1 cellular context compared by ENCODE assay signal in the genomic region with DNA sequence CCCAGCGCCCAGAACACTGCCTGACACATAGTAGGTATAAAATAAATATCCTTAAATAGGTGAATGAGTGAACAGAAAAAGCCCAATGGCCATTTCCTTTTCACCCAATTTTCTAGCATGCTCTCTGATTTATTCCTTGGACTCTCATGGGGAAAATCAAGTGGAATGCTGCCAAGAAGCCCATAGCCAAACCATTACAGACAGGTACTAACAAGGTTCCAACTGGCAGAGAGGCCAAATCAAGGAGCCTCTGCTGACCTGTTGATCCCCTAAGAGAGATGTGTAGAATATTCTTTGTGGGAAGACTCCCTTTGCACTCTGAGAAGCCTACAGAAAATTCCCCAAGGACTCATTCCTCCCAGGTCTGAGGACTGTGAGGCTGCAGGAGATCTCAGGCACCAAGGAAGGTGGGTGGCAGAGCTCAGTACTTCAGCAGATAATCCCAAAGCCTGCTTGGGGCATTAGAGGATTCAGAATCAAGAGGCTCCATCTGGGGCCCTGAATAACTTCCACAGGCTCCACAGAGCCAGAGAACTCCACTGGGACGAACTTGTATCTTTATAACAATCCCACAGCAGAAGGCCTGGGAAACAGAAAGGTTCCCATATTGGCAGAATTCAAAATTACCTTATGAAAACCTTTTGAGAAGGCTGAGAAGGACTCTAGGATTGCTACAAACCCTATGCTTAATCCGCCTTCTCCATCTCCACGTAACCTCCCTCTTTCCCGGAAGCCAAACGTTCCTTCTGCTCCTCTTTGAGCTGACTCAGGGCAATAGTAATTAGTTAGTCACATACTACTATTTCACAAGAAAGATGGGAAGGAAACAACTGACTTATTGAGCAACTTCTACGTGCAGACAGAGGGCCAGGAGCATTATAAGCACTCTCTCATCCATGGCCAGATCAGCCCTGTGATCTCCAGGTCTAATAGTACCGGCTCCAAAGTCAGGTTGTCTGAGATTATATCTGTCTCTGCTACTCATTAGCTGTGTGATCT.
TF ChIP-seq lines count a peak whose summit lies in the region.

No MANE protein-coding gene starts in this region.

TF ChIP-seq in WTC11, 78 proteins besides CTCF, POLR2A, EP300 and RAD21 (continued from another document):
- TF ChIP-seq, protein P1, sequence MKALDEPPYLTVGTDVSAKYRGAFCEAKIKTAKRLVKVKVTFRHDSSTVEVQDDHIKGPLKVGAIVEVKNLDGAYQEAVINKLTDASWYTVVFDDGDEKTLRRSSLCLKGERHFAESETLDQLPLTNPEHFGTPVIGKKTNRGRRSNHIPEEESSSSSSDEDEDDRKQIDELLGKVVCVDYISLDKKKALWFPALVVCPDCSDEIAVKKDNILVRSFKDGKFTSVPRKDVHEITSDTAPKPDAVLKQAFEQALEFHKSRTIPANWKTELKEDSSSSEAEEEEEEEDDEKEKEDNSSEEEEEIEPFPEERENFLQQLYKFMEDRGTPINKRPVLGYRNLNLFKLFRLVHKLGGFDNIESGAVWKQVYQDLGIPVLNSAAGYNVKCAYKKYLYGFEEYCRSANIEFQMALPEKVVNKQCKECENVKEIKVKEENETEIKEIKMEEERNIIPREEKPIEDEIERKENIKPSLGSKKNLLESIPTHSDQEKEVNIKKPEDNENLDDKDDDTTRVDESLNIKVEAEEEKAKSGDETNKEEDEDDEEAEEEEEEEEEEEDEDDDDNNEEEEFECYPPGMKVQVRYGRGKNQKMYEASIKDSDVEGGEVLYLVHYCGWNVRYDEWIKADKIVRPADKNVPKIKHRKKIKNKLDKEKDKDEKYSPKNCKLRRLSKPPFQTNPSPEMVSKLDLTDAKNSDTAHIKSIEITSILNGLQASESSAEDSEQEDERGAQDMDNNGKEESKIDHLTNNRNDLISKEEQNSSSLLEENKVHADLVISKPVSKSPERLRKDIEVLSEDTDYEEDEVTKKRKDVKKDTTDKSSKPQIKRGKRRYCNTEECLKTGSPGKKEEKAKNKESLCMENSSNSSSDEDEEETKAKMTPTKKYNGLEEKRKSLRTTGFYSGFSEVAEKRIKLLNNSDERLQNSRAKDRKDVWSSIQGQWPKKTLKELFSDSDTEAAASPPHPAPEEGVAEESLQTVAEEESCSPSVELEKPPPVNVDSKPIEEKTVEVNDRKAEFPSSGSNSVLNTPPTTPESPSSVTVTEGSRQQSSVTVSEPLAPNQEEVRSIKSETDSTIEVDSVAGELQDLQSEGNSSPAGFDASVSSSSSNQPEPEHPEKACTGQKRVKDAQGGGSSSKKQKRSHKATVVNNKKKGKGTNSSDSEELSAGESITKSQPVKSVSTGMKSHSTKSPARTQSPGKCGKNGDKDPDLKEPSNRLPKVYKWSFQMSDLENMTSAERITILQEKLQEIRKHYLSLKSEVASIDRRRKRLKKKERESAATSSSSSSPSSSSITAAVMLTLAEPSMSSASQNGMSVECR (CRISPR knock-in tag; IDR thresholded peaks at IDR 0.05; ENCODE audit: borderline replicate concordance), result no peak
- no peak for TF ChIP-seq EMX1 (CRISPR knock-in tag; IDR thresholded peaks at IDR 0.05)
- TF ChIP-seq, protein P2, sequence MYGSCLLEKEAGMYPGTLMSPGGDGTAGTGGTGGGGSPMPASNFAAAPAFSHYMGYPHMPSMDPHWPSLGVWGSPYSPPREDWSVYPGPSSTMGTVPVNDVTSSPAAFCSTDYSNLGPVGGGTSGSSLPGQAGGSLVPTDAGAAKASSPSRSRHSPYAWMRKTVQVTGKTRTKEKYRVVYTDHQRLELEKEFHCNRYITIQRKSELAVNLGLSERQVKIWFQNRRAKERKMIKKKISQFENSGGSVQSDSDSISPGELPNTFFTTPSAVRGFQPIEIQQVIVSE (CRISPR knock-in tag; IDR thresholded peaks at IDR 0.05; ENCODE audit: borderline replicate concordance), result no peak
- no peak for TF ChIP-seq TP53 (CRISPR knock-in tag; IDR thresholded peaks at IDR 0.05)
- TF ChIP-seq PRRX2 (CRISPR knock-in tag; IDR thresholded peaks at IDR 0.05), result no peak
- TF ChIP-seq, protein P3, sequence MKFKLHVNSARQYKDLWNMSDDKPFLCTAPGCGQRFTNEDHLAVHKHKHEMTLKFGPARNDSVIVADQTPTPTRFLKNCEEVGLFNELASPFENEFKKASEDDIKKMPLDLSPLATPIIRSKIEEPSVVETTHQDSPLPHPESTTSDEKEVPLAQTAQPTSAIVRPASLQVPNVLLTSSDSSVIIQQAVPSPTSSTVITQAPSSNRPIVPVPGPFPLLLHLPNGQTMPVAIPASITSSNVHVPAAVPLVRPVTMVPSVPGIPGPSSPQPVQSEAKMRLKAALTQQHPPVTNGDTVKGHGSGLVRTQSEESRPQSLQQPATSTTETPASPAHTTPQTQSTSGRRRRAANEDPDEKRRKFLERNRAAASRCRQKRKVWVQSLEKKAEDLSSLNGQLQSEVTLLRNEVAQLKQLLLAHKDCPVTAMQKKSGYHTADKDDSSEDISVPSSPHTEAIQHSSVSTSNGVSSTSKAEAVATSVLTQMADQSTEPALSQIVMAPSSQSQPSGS (CRISPR knock-in tag; IDR thresholded peaks at IDR 0.05; ENCODE audit: borderline replicate concordance, low read depth), result no peak
- TF ChIP-seq, protein P4, sequence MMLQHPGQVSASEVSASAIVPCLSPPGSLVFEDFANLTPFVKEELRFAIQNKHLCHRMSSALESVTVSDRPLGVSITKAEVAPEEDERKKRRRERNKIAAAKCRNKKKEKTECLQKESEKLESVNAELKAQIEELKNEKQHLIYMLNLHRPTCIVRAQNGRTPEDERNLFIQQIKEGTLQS (CRISPR knock-in tag; conservative IDR thresholded peaks at IDR 0.05), result no peak
- TF ChIP-seq, protein P5, sequence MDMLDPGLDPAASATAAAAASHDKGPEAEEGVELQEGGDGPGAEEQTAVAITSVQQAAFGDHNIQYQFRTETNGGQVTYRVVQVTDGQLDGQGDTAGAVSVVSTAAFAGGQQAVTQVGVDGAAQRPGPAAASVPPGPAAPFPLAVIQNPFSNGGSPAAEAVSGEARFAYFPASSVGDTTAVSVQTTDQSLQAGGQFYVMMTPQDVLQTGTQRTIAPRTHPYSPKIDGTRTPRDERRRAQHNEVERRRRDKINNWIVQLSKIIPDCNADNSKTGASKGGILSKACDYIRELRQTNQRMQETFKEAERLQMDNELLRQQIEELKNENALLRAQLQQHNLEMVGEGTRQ (CRISPR knock-in tag; IDR thresholded peaks at IDR 0.05), result no peak
- no peak for TF ChIP-seq MYBL2 (CRISPR knock-in tag; IDR thresholded peaks at IDR 0.05)
- no peak for TF ChIP-seq JAZF1 (CRISPR knock-in tag; IDR thresholded peaks at IDR 0.05)
- no peak for TF ChIP-seq HMGA2 (CRISPR knock-in tag; IDR thresholded peaks at IDR 0.05)
- TF ChIP-seq NR1H2 (CRISPR knock-in tag; IDR thresholded peaks at IDR 0.05), result no peak
- no peak for TF ChIP-seq NFE2L1 (CRISPR knock-in tag; IDR thresholded peaks at IDR 0.05)
